Comparison of ENCODE assay signal across 9 cellular contexts in the genomic region with DNA sequence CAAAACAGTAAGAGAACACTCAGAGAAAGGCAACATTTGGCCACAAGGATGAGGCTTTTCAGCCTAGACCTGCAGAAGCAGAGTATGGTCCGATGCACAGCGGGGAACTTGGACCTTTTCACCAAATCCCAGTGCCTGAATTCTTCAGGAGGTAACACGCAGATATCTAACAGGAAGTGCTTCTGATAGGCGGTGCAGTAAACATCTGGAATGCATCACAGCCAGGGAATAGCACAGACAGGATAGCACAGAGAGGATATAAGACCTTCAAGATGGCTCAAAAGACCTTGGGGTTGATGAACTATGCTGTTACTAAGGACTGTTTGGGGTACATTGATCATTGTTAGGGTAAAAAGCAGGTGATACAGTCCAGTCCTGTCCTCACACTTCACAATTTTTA. TPM values are rescaled to one million over a fixed set of nuclear protein-coding genes. Genes with fewer than 3 reads are reported as not detected.
DNase-seq lines count a peak whose midpoint lies in the region; ATAC-seq and TF ChIP-seq lines count a peak whose summit lies in the region.
"Had no signal": no experiment of that assay in that cellular context is flagged by ENCODE, and none has a peak within 500 bp of the region (broad histone marks: within the 10 kb centered on the region; RNA-seq: fewer than 3 reads in every experiment).

No MANE protein-coding gene starts in this region.

- no peak overlapping the region for H2BK5ac ChIP-seq in trophoblast cell (ENCODE audit: low read depth, low read length, poor library complexity)

- H3K4me1 ChIP-seq in DND-41 (ENCODE audit: insufficient read depth, low read length) = peaks cover 33% of the 10 kb centered on the region
- H3K4me1 ChIP-seq in Peyer's patch = peaks cover 9 to 66% (median 34%) of the 10 kb centered on the region in 4 donors
- peaks cover 39 to 76% (median 60%) of the 10 kb centered on the region in 3 donors for H3K4me1 ChIP-seq in esophagus squamous epithelium
- H3K4me1 ChIP-seq in trophoblast cell (ENCODE audit: control insufficient read depth in 1 of 2, insufficient read depth in 2 of 2, low read length in 2 of 2) = peaks cover 14 to 16% of the 10 kb centered on the region in 2 experiments

- peaks cover 6% of the 10 kb centered on the region for H3K79me1 ChIP-seq in trophoblast cell (ENCODE audit: low read length)

- peaks cover 49% of the 10 kb centered on the region for H4K20me1 ChIP-seq in DND-41 (ENCODE audit: insufficient read depth, low read length)

- ATAC-seq in DND-41 (ENCODE audit: insufficient read depth, low read depth) = no peak
- ATAC-seq in HG02642 (IDR thresholded peaks at IDR 0.05; ENCODE audit: poor library complexity, unreplicated experiment) = no peak

- H3K9me3 ChIP-seq in DND-41 (ENCODE audit: insufficient read depth, low read length, severe bottlenecking) (no peaks in the 10 kb centered on the region), Peyer's patch (no peaks in the 10 kb centered on the region), esophagus squamous epithelium (no peaks in the 10 kb centered on the region), trophoblast cell (ENCODE audit: insufficient read depth, low read depth, low read length) (no peaks in the 10 kb centered on the region)

- no peak overlapping the region for H4K12ac ChIP-seq in trophoblast cell (ENCODE audit: low read depth, low read length)

- no peak overlapping the region for H2BK120ac ChIP-seq in trophoblast cell (ENCODE audit: insufficient read depth, low read length, poor library complexity)

- H3K23ac ChIP-seq in trophoblast cell (ENCODE audit: low read length) = no peak overlapping the region

- H3K9ac ChIP-seq in DND-41 (ENCODE audit: low read depth, low read length) (peak overlapping the region; percentile 89), trophoblast cell (ENCODE audit: low read length) (peak overlapping the region; percentile 3)

- TF ChIP-seq POLR2A in Peyer's patch (IDR thresholded peaks at IDR 0.05) = no peak
- TF ChIP-seq POLR2A in esophagus squamous epithelium (IDR thresholded peaks at IDR 0.05) = no peak

- H3K4ac ChIP-seq in trophoblast cell (ENCODE audit: low read depth, low read length) = peak overlapping the region; percentile 49

- no peak for DNase-seq in DND-41
- DNase-seq in Peyer's patch = no peak
- DNase-seq in esophagus squamous epithelium (lab: John Stamatoyannopoulos, UW) = no peak
- no peak for DNase-seq in trophoblast cell
- no peak for DNase-seq in Ammon's horn (ENCODE audit: low spot score)
- no peak for DNase-seq in OCI-M1 (lab: John Stamatoyannopoulos, UW)
- DNase-seq in A172 (ENCODE audit: low spot score) = no peak
- DNase-seq: retina had no signal

- H3K4me3 ChIP-seq in DND-41 (ENCODE audit: low read depth in 1 of 2, low read length in 2 of 2) = peak overlapping the region in 1 of 2 experiments; percentile 96; a peak in 2 of 4 replicates
- H3K4me3 ChIP-seq in Peyer's patch = peak overlapping the region; percentile 72 to 90 (median 82)
- peak overlapping the region in 3 of 4 donors; percentile 95 to 99 (median 96) for H3K4me3 ChIP-seq in esophagus squamous epithelium
- H3K4me3 ChIP-seq in trophoblast cell (ENCODE audit: low read depth, low read length) = no peak overlapping the region

- WGBS in esophagus squamous epithelium, 2 donors = 67 to 68% methylated on average over 4 of the region's 4 CpGs
- WGBS in trophoblast cell (ENCODE audit: extremely low coverage, insufficient coverage, insufficient read length) = no CpG with 5 or more reads among the region's 4 CpGs

- no peak overlapping the region for H2AK5ac ChIP-seq in trophoblast cell (ENCODE audit: low read length)

- H3K4me2 ChIP-seq in DND-41 (ENCODE audit: insufficient read depth, low read length) (peak overlapping the region; percentile 95), trophoblast cell (ENCODE audit: low read length) (peak overlapping the region; percentile 13)

- H3K27ac ChIP-seq in DND-41 (ENCODE audit: low read length) (0 out of 2 replicates have a peak overlapping the region, but pooled peaks have one; percentile 1), Peyer's patch (peak overlapping the region in 1 of 4 donors; percentile 94), esophagus squamous epithelium (peak overlapping the region in 2 of 4 donors; percentile 92 to 98), trophoblast cell (ENCODE audit: low read depth, low read length) (no peak overlapping the region)

- H3K27me3 ChIP-seq in DND-41 (ENCODE audit: insufficient read depth, low read length, poor library complexity) = no peaks in the 10 kb centered on the region
- H3K27me3 ChIP-seq in Peyer's patch = no peaks in the 10 kb centered on the region
- H3K27me3 ChIP-seq in esophagus squamous epithelium = no peaks in the 10 kb centered on the region
- H3K27me3 ChIP-seq in trophoblast cell (ENCODE audit: insufficient read depth, low read length) = no peaks in the 10 kb centered on the region

- TF ChIP-seq CTCF in DND-41 (IDR thresholded peaks at IDR 0.05; ENCODE audit: borderline replicate concordance, extremely low read depth, low read length, poor library complexity, severe bottlenecking) (no peak), Peyer's patch (IDR thresholded peaks at IDR 0.05) (no peak), esophagus squamous epithelium (IDR thresholded peaks at IDR 0.05) (no peak)

- no peak overlapping the region for H2AFZ ChIP-seq in DND-41 (ENCODE audit: low read depth, low read length)
- H2AFZ ChIP-seq in trophoblast cell (ENCODE audit: insufficient read depth, low read length, poor library complexity) = no peak overlapping the region

- no peak overlapping the region for H3K18ac ChIP-seq in trophoblast cell (ENCODE audit: low read length)

- H3K79me2 ChIP-seq in DND-41 (ENCODE audit: insufficient read depth, low read length) (peaks cover 91% of the 10 kb centered on the region), trophoblast cell (ENCODE audit: control insufficient read depth, insufficient read depth, low read length, poor library complexity) (peaks cover 5% of the 10 kb centered on the region)

- H4K8ac ChIP-seq in trophoblast cell (ENCODE audit: low read depth, low read length) = no peak overlapping the region

- no peak overlapping the region for H3K14ac ChIP-seq in trophoblast cell (ENCODE audit: low read length)

- intact Hi-C loops in esophagus squamous epithelium (cut with DNase I) = no loop called here

- H2BK12ac ChIP-seq in trophoblast cell (ENCODE audit: low read length) = no peak overlapping the region

- no peak overlapping the region for H4K91ac ChIP-seq in trophoblast cell (ENCODE audit: low read depth, low read length)

- H3K36me3 ChIP-seq in DND-41 (ENCODE audit: insufficient read depth, low read length) (peaks cover 59% of the 10 kb centered on the region), Peyer's patch (peaks cover 0 to 23% (median 0%) of the 10 kb centered on the region in 3 donors), esophagus squamous epithelium (peaks cover 4 to 43% (median 19%) of the 10 kb centered on the region in 3 donors), trophoblast cell (ENCODE audit: control insufficient read depth in 1 of 2, insufficient read depth in 2 of 2, low read length in 2 of 2) (peaks cover 20 to 33% of the 10 kb centered on the region in 2 experiments)

RNA-seq across cellular contexts. Expression of gene TMEM127, which starts 1.7 kb away (rescaled TPM):
- total RNA-seq in Peyer's patch = 10 to 100 TPM; 25.6 to 81.4 (median 67.1) TPM
- total RNA-seq in esophagus squamous epithelium = 10 to 100 TPM; 26.0 to 45.9 (median 30.5) TPM
- 36.6 and 38.2 TPM in 2 replicates for polyA plus RNA-seq in trophoblast cell (2013)
- 35.0 and 37.8 TPM in 2 replicates for total RNA-seq in A172 (2014; rRNA removed; shearing (Covaris generic))

RNA-seq across cellular contexts. Expression of gene CIAO1, which starts 1.9 kb away (rescaled TPM):
- 100 to 1,000 TPM; 131 to 189 (median 154) TPM for total RNA-seq in Peyer's patch
- 100 to 1,000 TPM in 1 of 4 donors, 10 to 100 TPM in 3; 60.6 to 128 (median 80.1) TPM for total RNA-seq in esophagus squamous epithelium
- 43.1 and 43.2 TPM in 2 replicates for polyA plus RNA-seq in trophoblast cell (2013)
- total RNA-seq in A172 (2014; rRNA removed; shearing (Covaris generic)) = 118 and 119 TPM in 2 replicates

RNA-seq across cellular contexts. Expression of gene SNRNP200, which starts 41.3 kb away (rescaled TPM):
- total RNA-seq in Peyer's patch = 100 to 1,000 TPM in 3 of 4 donors, 10 to 100 TPM in 1; 96.7 to 189 (median 119) TPM
- total RNA-seq in esophagus squamous epithelium = 10 to 100 TPM; 55.3 to 90.0 (median 68.6) TPM
- 75.8 and 76.3 TPM in 2 replicates for polyA plus RNA-seq in trophoblast cell (2013)
- total RNA-seq in A172 (2014; rRNA removed; shearing (Covaris generic)) = 33.0 and 38.5 TPM in 2 replicates

RNA-seq across cellular contexts. Expression of gene STARD7, which starts 55.5 kb away (rescaled TPM):
- 100 to 1,000 TPM in 3 of 4 donors, 10 to 100 TPM in 1; 78.4 to 120 (median 112) TPM for total RNA-seq in Peyer's patch
- 100 to 1,000 TPM in 3 of 4 donors, 10 to 100 TPM in 1; 84.2 to 137 (median 111) TPM for total RNA-seq in esophagus squamous epithelium
- 70.0 and 72.7 TPM in 2 replicates for polyA plus RNA-seq in trophoblast cell (2013)
- 191 and 196 TPM in 2 replicates for total RNA-seq in A172 (2014; rRNA removed; shearing (Covaris generic))
